Comparison of ENCODE assay signal across 8 cellular contexts in the genomic region with DNA sequence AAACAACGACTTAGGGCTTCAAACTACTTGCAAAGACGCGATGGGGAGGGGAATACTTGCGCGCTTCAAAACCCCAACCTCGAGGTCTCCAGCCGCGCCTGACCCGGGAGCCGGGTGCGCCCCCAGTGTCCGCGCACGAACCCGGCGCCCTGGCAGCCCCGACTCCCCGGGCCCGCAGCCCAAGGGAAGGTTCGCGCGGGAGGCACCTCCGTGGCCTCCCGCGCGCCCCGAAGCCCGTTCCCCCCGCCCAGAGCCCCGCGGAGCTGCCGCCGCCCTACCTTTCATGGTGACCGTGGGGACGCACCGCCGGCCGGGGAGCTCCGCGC. TPM values are rescaled to one million over a fixed set of nuclear protein-coding genes. Genes with fewer than 3 reads are reported as not detected.
A peak's percentile ranks its signal among the peaks of the same experiment; 100 is the strongest.
DNase-seq lines count a peak whose midpoint lies in the region; ATAC-seq and TF ChIP-seq lines count a peak whose summit lies in the region.

No MANE protein-coding gene starts in this region.

- no peaks in the 10 kb centered on the region for H3K79me2 ChIP-seq in PC-3 (ENCODE audit: low read length)

- POLR2A ChIA-PET in PC-3 (lab: Charles Lee; ENCODE audit: unreplicated experiment): no interaction called here

- no peaks in the 10 kb centered on the region for H3K9me2 ChIP-seq in PC-3 (replicated peaks; ENCODE audit: low read length)

- no peaks in the 10 kb centered on the region for H4K20me1 ChIP-seq in PC-3 (ENCODE audit: low read length)

- CTCF ChIA-PET in PC-3 (lab: Charles Lee): no interaction called here

- no peaks in the 10 kb centered on the region for H3K9me3 ChIP-seq in PC-3 (ENCODE audit: low read length)

- H3K4me3 ChIP-seq in PC-3 (ENCODE audit: low read length) (peak overlapping the region; percentile 44; the same call in 1 of the 2 replicates), fibroblast of villous mesenchyme (ENCODE audit: low read depth, low read length) (peak overlapping the region; percentile 54)

- no peaks in the 10 kb centered on the region for H3K36me3 ChIP-seq in PC-3 (ENCODE audit: low read depth, low read length)

- no peak overlapping the region; the same call in 1 of the 2 replicates for H2AFZ ChIP-seq in PC-3 (ENCODE audit: low read length)

- intact Hi-C loops in PC-3 (cut with micrococcal nuclease): no loop called here

- no TSS peak for BruUV-seq in PC-3 (replicated peaks; lab: Mats Ljungman, UMichigan)

- peaks cover 13% of the 10 kb centered on the region for H3K4me1 ChIP-seq in PC-3 (ENCODE audit: insufficient read depth, low read length)

- peak overlapping the region; percentile 38; the same call in 1 of the 2 replicates for H3K4me2 ChIP-seq in PC-3 (ENCODE audit: low read length)

- no peak overlapping the region for H3K9ac ChIP-seq in PC-3 (ENCODE audit: low read length)

- peaks cover 63% of the 10 kb centered on the region for H3K27me3 ChIP-seq in PC-3 (ENCODE audit: low read length)

- no peak for TF ChIP-seq CTCF in PC-3 (conservative IDR thresholded peaks at IDR 0.05; ENCODE audit: low read depth, low read length)
- TF ChIP-seq CTCF in fibroblast of villous mesenchyme (IDR thresholded peaks at IDR 0.05; ENCODE audit: insufficient read depth, low read depth, low read length): no peak
- no peak for TF ChIP-seq CTCF in omental fat pad (IDR thresholded peaks at IDR 0.05)

- no peak overlapping the region for H3K27ac ChIP-seq in PC-3 (ENCODE audit: low read length)

- DNase-seq in AG08396 (ENCODE audit: low spot score): peak; percentile 31
- no peak for DNase-seq in PC-3
- DNase-seq in fibroblast of villous mesenchyme (ENCODE audit: low read depth): no peak
- no peak for DNase-seq in omental fat pad (ENCODE audit: low spot score)
- DNase-seq in T-helper 1 cell: no peak
- DNase-seq in HuH-7.5 (ENCODE audit: low spot score): no peak

- H3F3A ChIP-seq in PC-3 (ENCODE audit: low read length, unreplicated experiment): no peaks in the 10 kb centered on the region

- ATAC-seq in PC-3 (no peak), omental fat pad (ENCODE audit: low FRiP score) (peak; percentile 52), GM19023 (IDR thresholded peaks at IDR 0.05; ENCODE audit: unreplicated experiment) (no peak), HG03521 (IDR thresholded peaks at IDR 0.05; ENCODE audit: unreplicated experiment) (no peak)

RNA-seq across cellular contexts. Expression of a gene that starts 0.3 kb away (rescaled TPM):
- 0.04 TPM in 1 of 2 replicates, not detected in the other for total RNA-seq in PC-3 (2014; rRNA removed)
- 3.9 and 7.4 TPM in 2 replicates for total RNA-seq in fibroblast of villous mesenchyme
- 10 to 100 TPM; 25.3 to 54.8 (median 42.7) TPM for total RNA-seq in omental fat pad
